In the genomic region with DNA sequence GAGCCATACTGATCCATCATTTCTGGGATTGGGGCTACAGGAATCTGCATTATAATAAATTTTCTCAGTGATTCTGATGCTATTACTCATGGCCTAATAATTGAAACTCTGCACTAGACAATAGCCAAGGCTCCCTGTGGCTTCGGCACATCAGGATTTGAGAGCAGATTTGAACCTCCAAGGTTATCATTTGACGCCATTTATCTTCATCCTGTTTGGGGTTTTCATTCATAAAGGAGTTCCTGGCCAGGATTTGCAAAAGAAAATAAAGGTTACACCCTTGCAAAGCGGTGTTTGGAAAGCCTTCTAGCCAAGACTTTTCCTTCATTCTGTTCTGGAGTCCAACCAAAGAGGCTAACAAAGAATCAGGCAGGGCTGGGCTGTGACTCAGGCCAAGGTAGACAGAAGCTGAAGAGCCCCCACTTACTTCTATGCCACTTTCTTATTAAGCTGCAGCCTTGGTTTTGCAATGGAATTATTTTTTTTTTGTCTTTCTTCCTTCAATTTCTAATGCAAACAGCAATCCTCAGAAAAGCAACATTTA, we compare ENCODE assay signal across 37 cellular contexts.
"Had no signal": no experiment of that assay in that cellular context is flagged by ENCODE, and none has a peak within 500 bp of the region (broad histone marks: within the 10 kb centered on the region; RNA-seq: fewer than 3 reads in every experiment).

No MANE protein-coding gene starts in this region.

- DNase-seq: activated B cell treated with CpG ODN at 0.5 μM for 24 hours; activated CD4-positive, alpha-beta memory T cell treated with anti-CD3 and anti-CD28 coated beads for 36 hours; activated CD4-positive, alpha-beta T cell treated with anti-CD3 and anti-CD28 coated beads for 4 hours; activated CD4-positive, alpha-beta T cell treated with anti-CD3 and anti-CD28 coated beads, Interleukin-2, amount 10 ng/mL, durations not matched to agents 24 days and 14 days; activated CD4-positive, alpha-beta T cell treated with anti-CD3 and anti-CD28 coated beads, Interleukin-2, amount 50 U/mL, for 1 hour; activated CD4-positive, alpha-beta T cell treated with anti-CD3 and anti-CD28 coated beads, Interleukin-2, amount 50 U/mL, for 4 hours; activated CD4-positive, CD25-positive, alpha-beta regulatory T cell treated with anti-CD3 and anti-CD28 coated beads, Interleukin-2, amount 50 U/mL, for 72 hours; activated CD8-positive, alpha-beta memory T cell treated with anti-CD3 and anti-CD28 coated beads for 24 hours; activated CD8-positive, alpha-beta memory T cell treated with anti-CD3 and anti-CD28 coated beads, Interleukin-2, amount 10 ng/mL, durations not matched to agents 7 days and 5 days; activated CD8-positive, alpha-beta memory T cell treated with anti-CD3 and anti-CD28 coated beads, Interleukin-2, amount 50 U/mL, for 48 hours; activated CD8-positive, alpha-beta T cell treated with anti-CD3 and anti-CD28 coated beads, Interleukin-2, amount 10 ng/mL, durations not matched to agents 7 days and 5 days; activated effector memory CD4-positive, alpha-beta T cell treated with Interleukin-2 at 50 U/mL for 16 hours; activated gamma-delta T cell; activated naive CD4-positive, alpha-beta T cell treated with anti-CD3 and anti-CD28 coated beads, Interleukin-2, amount 10 ng/mL, durations not matched to agents 7 days and 5 days; activated naive CD4-positive, alpha-beta T cell treated with Interleukin-2 at 50 U/mL for 16 hours; activated naive CD8-positive, alpha-beta T cell treated with anti-CD3 and anti-CD28 coated beads, Interleukin-2, amount 10 ng/mL, durations not matched to agents 7 days and 5 days; activated naive CD8-positive, alpha-beta T cell treated with anti-CD3 and anti-CD28 coated beads, Interleukin-2, amount 50 U/mL, for 24 hours; activated T-cell treated with anti-CD3 and anti-CD28 coated beads, Interleukin-2, amount 50 U/mL, for 24 hours; activated T-cell treated with anti-CD3 and anti-CD28 coated beads, Interleukin-2, amount 50 U/mL, for 48 hours; amygdala; caudate nucleus; cerebellar nuclear complex; T-helper 1 cell; T-helper 2 cell; T-helper 9 cell had no signal

- H3K9me3 Mint-ChIP-seq: activated CD4-positive, alpha-beta memory T cell treated with anti-CD3 and anti-CD28 coated beads for 36 hours; activated CD4-positive, alpha-beta T cell treated with anti-CD3 and anti-CD28 coated beads, Interleukin-2, amount 10 ng/mL, durations not matched to agents 24 days and 14 days; activated naive CD4-positive, alpha-beta T cell treated with anti-CD3 and anti-CD28 coated beads, Interleukin-2, amount 10 ng/mL, durations not matched to agents 7 days and 5 days; activated naive CD4-positive, alpha-beta T cell treated with anti-CD3 and anti-CD28 coated beads, Interleukin-2, amount 50 U/mL, for 24 hours; activated naive CD8-positive, alpha-beta T cell treated with anti-CD3 and anti-CD28 coated beads, Interleukin-2, amount 10 ng/mL, durations not matched to agents 7 days and 5 days; activated naive CD8-positive, alpha-beta T cell treated with anti-CD3 and anti-CD28 coated beads, Interleukin-2, amount 50 U/mL, for 24 hours; activated T-cell treated with anti-CD3 and anti-CD28 coated beads, Interleukin-2, amount 50 U/mL, for 24 hours; activated T-helper 2 cell treated with anti-CD3 and anti-CD28 coated beads, Interferon-gamma antibody, Interleukin-2, Interleukin-4, amounts not matched to agents 10 μg/mL and 5 μg/mL and 100 μg/mL, durations not matched to agents 14 hours and 24 hours and 36 hours; central memory CD8-positive, alpha-beta T cell; T-helper 2 cell treated with Interferon-gamma antibody and Interleukin-4, amounts not matched to agents 5 μg/mL and 100 μg/mL, for 36 hours had no signal

- H3K4me1 Mint-ChIP-seq: activated CD4-positive, alpha-beta T cell treated with anti-CD3 and anti-CD28 coated beads, Interleukin-2, amount 10 ng/mL, durations not matched to agents 24 days and 14 days; activated CD8-positive, alpha-beta memory T cell treated with anti-CD3 and anti-CD28 coated beads, Interleukin-2, amount 10 ng/mL, durations not matched to agents 7 days and 5 days; activated naive CD4-positive, alpha-beta T cell treated with anti-CD3 and anti-CD28 coated beads, Interleukin-2, amount 10 ng/mL, durations not matched to agents 7 days and 5 days; activated naive CD4-positive, alpha-beta T cell treated with anti-CD3 and anti-CD28 coated beads, Interleukin-2, amount 50 U/mL, for 24 hours; activated naive CD8-positive, alpha-beta T cell treated with anti-CD3 and anti-CD28 coated beads, Interleukin-2, amount 10 ng/mL, durations not matched to agents 7 days and 5 days; activated naive CD8-positive, alpha-beta T cell treated with anti-CD3 and anti-CD28 coated beads, Interleukin-2, amount 50 U/mL, for 24 hours; central memory CD8-positive, alpha-beta T cell had no signal

- H3K4me3 ChIP-seq: ascending aorta, cardiac muscle cell had no signal

- H3K27me3 ChIP-seq: ascending aorta, cardiac muscle cell had no signal

- H3K36me3 Mint-ChIP-seq: activated CD4-positive, alpha-beta memory T cell treated with anti-CD3 and anti-CD28 coated beads for 36 hours; activated CD8-positive, alpha-beta memory T cell treated with anti-CD3 and anti-CD28 coated beads, Interleukin-2, amount 10 ng/mL, durations not matched to agents 7 days and 5 days; activated naive CD4-positive, alpha-beta T cell treated with anti-CD3 and anti-CD28 coated beads, Interleukin-2, amount 10 ng/mL, durations not matched to agents 7 days and 5 days; activated naive CD4-positive, alpha-beta T cell treated with anti-CD3 and anti-CD28 coated beads, Interleukin-2, amount 50 U/mL, for 24 hours; activated naive CD8-positive, alpha-beta T cell; activated naive CD8-positive, alpha-beta T cell treated with anti-CD3 and anti-CD28 coated beads, Interleukin-2, amount 10 ng/mL, durations not matched to agents 7 days and 5 days; brain had no signal

- H3K4me1 ChIP-seq: ascending aorta had no signal

- H3K9me3 ChIP-seq: ascending aorta had no signal

- ATAC-seq: activated CD8-positive, alpha-beta memory T cell treated with anti-CD3 and anti-CD28 coated beads, Interleukin-2, amount 10 ng/mL, durations not matched to agents 7 days and 5 days; activated CD8-positive, alpha-beta T cell treated with anti-CD3 and anti-CD28 coated beads, Interleukin-2, amount 10 ng/mL, durations not matched to agents 7 days and 5 days; activated naive CD8-positive, alpha-beta T cell treated with anti-CD3 and anti-CD28 coated beads, Interleukin-2, amount 50 U/mL, for 24 hours had no signal

- H3K36me3 ChIP-seq: ascending aorta, cardiac muscle cell had no signal

- H3K27ac Mint-ChIP-seq: activated B cell treated with CpG ODN at 0.5 μM for 24 hours; activated CD4-positive, alpha-beta memory T cell treated with anti-CD3 and anti-CD28 coated beads for 36 hours; activated CD4-positive, alpha-beta T cell treated with anti-CD3 and anti-CD28 coated beads, Interleukin-2, amount 10 ng/mL, durations not matched to agents 24 days and 14 days; activated CD8-positive, alpha-beta memory T cell treated with anti-CD3 and anti-CD28 coated beads, Interleukin-2, amount 10 ng/mL, durations not matched to agents 7 days and 5 days; activated CD8-positive, alpha-beta T cell treated with anti-CD3 and anti-CD28 coated beads, Interleukin-2, amount 10 ng/mL, durations not matched to agents 7 days and 5 days; activated naive CD4-positive, alpha-beta T cell treated with anti-CD3 and anti-CD28 coated beads, Interleukin-2, amount 10 ng/mL, durations not matched to agents 7 days and 5 days; activated naive CD4-positive, alpha-beta T cell treated with anti-CD3 and anti-CD28 coated beads, Interleukin-2, amount 50 U/mL, for 24 hours; activated naive CD8-positive, alpha-beta T cell; activated naive CD8-positive, alpha-beta T cell treated with anti-CD3 and anti-CD28 coated beads, Interleukin-2, amount 10 ng/mL, durations not matched to agents 7 days and 5 days; activated naive CD8-positive, alpha-beta T cell treated with anti-CD3 and anti-CD28 coated beads, Interleukin-2, amount 50 U/mL, for 24 hours; activated T-cell treated with anti-CD3 and anti-CD28 coated beads, Interleukin-2, amount 50 U/mL, for 24 hours; activated T-helper 2 cell treated with anti-CD3 and anti-CD28 coated beads, Interferon-gamma antibody, Interleukin-2, Interleukin-4, amounts not matched to agents 10 μg/mL and 5 μg/mL and 100 μg/mL, durations not matched to agents 14 hours and 24 hours and 36 hours; T-helper 1 cell treated with Interleukin-12 subunit alpha and Interleukin-12 subunit beta and Interleukin-4 antibody, amounts not matched to agents 30 μg/mL and 1 μg/mL, for 36 hours; T-helper 2 cell treated with Interferon-gamma antibody and Interleukin-4, amounts not matched to agents 5 μg/mL and 100 μg/mL, for 36 hours had no signal

- H3K27me3 Mint-ChIP-seq: activated B cell treated with CpG ODN at 0.5 μM for 24 hours; activated CD4-positive, alpha-beta T cell treated with anti-CD3 and anti-CD28 coated beads, Interleukin-2, amount 10 ng/mL, durations not matched to agents 24 days and 14 days; activated naive CD4-positive, alpha-beta T cell treated with anti-CD3 and anti-CD28 coated beads, Interleukin-2, amount 10 ng/mL, durations not matched to agents 7 days and 5 days had no signal

- H3K27ac ChIP-seq: ascending aorta, cardiac muscle cell, VCaP had no signal

- H3K4me3 Mint-ChIP-seq: activated B cell treated with CpG ODN at 0.5 μM for 24 hours; activated CD4-positive, alpha-beta memory T cell treated with anti-CD3 and anti-CD28 coated beads for 36 hours; activated CD4-positive, alpha-beta T cell treated with anti-CD3 and anti-CD28 coated beads, Interleukin-2, amount 10 ng/mL, durations not matched to agents 24 days and 14 days; activated CD8-positive, alpha-beta memory T cell treated with anti-CD3 and anti-CD28 coated beads, Interleukin-2, amount 10 ng/mL, durations not matched to agents 7 days and 5 days; activated CD8-positive, alpha-beta T cell treated with anti-CD3 and anti-CD28 coated beads, Interleukin-2, amount 10 ng/mL, durations not matched to agents 7 days and 5 days; activated naive CD4-positive, alpha-beta T cell treated with anti-CD3 and anti-CD28 coated beads, Interleukin-2, amount 10 ng/mL, durations not matched to agents 7 days and 5 days; activated naive CD4-positive, alpha-beta T cell treated with anti-CD3 and anti-CD28 coated beads, Interleukin-2, amount 50 U/mL, for 24 hours; activated naive CD8-positive, alpha-beta T cell; activated naive CD8-positive, alpha-beta T cell treated with anti-CD3 and anti-CD28 coated beads, Interleukin-2, amount 10 ng/mL, durations not matched to agents 7 days and 5 days; activated naive CD8-positive, alpha-beta T cell treated with anti-CD3 and anti-CD28 coated beads, Interleukin-2, amount 50 U/mL, for 24 hours; activated T-cell treated with anti-CD3 and anti-CD28 coated beads, Interleukin-2, amount 50 U/mL, for 24 hours; brain; central memory CD8-positive, alpha-beta T cell; T-helper 1 cell treated with Interleukin-12 subunit alpha and Interleukin-12 subunit beta and Interleukin-4 antibody, amounts not matched to agents 30 μg/mL and 1 μg/mL, for 36 hours; T-helper 2 cell treated with Interferon-gamma antibody and Interleukin-4, amounts not matched to agents 5 μg/mL and 100 μg/mL, for 36 hours had no signal

- FAIRE-seq: bronchial epithelial cell, TTC549 had no signal
